ENCODE assay signal across 8 cellular contexts in the genomic region with DNA sequence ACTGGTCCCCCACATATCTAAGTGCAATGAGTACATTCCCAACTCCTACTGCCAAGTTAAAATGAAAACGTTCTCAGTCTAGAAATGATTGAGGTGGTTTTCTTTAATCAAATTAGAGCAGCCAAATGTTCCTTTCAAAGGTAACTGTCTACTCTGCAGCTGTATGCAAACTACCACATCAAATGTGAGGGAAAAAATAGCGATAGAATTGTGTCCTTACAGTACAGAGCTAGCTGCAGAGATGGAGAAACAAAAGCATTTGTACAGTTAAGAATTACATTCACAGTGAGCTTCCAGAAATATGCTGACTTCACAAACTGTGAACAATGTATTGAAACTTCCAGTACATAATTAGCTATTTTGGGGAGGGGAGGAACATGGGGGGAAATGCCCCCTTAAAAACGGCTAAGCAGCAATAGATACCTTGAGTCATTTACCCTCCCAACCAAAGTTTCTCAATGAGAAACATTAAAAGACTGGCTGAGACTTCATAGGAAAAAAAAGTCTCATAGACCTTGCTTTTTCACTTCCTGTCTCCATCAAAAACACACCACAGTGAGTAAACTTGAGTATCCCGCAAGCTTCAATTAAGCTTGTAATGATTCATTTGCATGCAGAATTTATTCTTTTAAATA. TPM values are rescaled to one million over a fixed set of nuclear protein-coding genes. Genes with fewer than 3 reads are reported as not detected.
DNase-seq lines count a peak whose midpoint lies in the region; ATAC-seq and TF ChIP-seq lines count a peak whose summit lies in the region.

No MANE protein-coding gene starts in this region.

- peak overlapping the region in 2 of 8 donors; percentile 52 to 53 for H3K4me3 Mint-ChIP-seq in naive B cell

- no peaks in the 10 kb centered on the region for H3K27me3 Mint-ChIP-seq in naive B cell

- H3K27ac Mint-ChIP-seq in naive B cell: peak overlapping the region in 2 of 6 donors; percentile 14 to 41

- H3K27me3 ChIP-seq in A673 (replicated peaks; ENCODE audit: insufficient read depth, low read depth, low read length, poor library complexity): no peaks in the 10 kb centered on the region
- H3K27me3 ChIP-seq in SU-DHL-6 (ENCODE audit: low read length): no peaks in the 10 kb centered on the region

- H3K9me2 ChIP-seq in SU-DHL-6 (replicated peaks; ENCODE audit: insufficient read depth, low read length): no peaks in the 10 kb centered on the region

- H3K4me2 ChIP-seq in SU-DHL-6 (ENCODE audit: low read depth, low read length, poor library complexity, severe bottlenecking): peak overlapping the region; percentile 74

- H3K79me2 ChIP-seq in SU-DHL-6 (ENCODE audit: insufficient read depth, low read length): peaks cover 90% of the 10 kb centered on the region

- no TSS peak for BruUV-seq in A673 (replicated peaks; lab: Mats Ljungman, UMichigan)

- TF ChIP-seq CTCF in A673 (conservative IDR thresholded peaks at IDR 0.05; ENCODE audit: low read depth, low read length) (no peak), SU-DHL-6 (IDR thresholded peaks at IDR 0.05; ENCODE audit: insufficient read depth, low read length, poor library complexity, severe bottlenecking) (no peak)

- H3K4me3 ChIP-seq in A673 (ENCODE audit: low read depth, low read length, poor library complexity, severe bottlenecking): no peak overlapping the region
- peak overlapping the region; percentile 22 for H3K4me3 ChIP-seq in SU-DHL-6 (ENCODE audit: insufficient read depth, low read length, poor library complexity, severe bottlenecking)

- ATAC-seq in GM19035 (IDR thresholded peaks at IDR 0.05; ENCODE audit: unreplicated experiment) (peak; percentile 51), HG03135 (IDR thresholded peaks at IDR 0.05; ENCODE audit: unreplicated experiment) (peak; percentile 55), naive B cell (ENCODE audit: low read depth in 2 of 2) (peak; percentile 30 to 47)

- POLR2A ChIA-PET in A673 (lab: Charles Lee; ENCODE audit: low non-redundant PET): no interaction called here

- H3K9me3 Mint-ChIP-seq in naive B cell: peaks cover 5 to 18% (median 13%) of the 10 kb centered on the region in 7 donors

- H3K4me1 Mint-ChIP-seq in naive B cell: peaks cover 19 to 48% (median 26%) of the 10 kb centered on the region in 3 donors

- H3K36me3 Mint-ChIP-seq in naive B cell: peaks cover 9 to 12% of the 10 kb centered on the region in 2 donors

- H2AFZ ChIP-seq in SU-DHL-6 (ENCODE audit: low read depth, low read length, severe bottlenecking): no peak overlapping the region

- peaks cover 28% of the 10 kb centered on the region for H3F3A ChIP-seq in SU-DHL-6 (ENCODE audit: insufficient read depth)

- H3K9ac ChIP-seq in SU-DHL-6 (ENCODE audit: low read length): peak overlapping the region; percentile 39

- no peak for DNase-seq in A673 (ENCODE audit: low spot score)
- DNase-seq in naive B cell: no peak
- DNase-seq in NCI-H1092 (lab: John Stamatoyannopoulos, UW): no peak
- no peak for DNase-seq in NCI-H2227 (lab: John Stamatoyannopoulos, UW; ENCODE audit: unreplicated experiment)
- no peak for DNase-seq in A172 (ENCODE audit: low spot score)

- no peaks in the 10 kb centered on the region for H4K20me1 ChIP-seq in SU-DHL-6 (ENCODE audit: low read depth, low read length)

- intact Hi-C loops in A673 (cut with micrococcal nuclease; ENCODE audit: unreplicated experiment): no loop called here

- H3K4me1 ChIP-seq in A673 (ENCODE audit: insufficient read depth, low read length, poor library complexity, severe bottlenecking): peaks cover 18% of the 10 kb centered on the region

- CTCF ChIA-PET in A673 (lab: Charles Lee): interaction anchor here (1.0 kb wide), 1 partner anchor 19 kb away, joined by 3 read pairs; no protein-coding TSS in a partner anchor

- H3K9me3 ChIP-seq in A673 (ENCODE audit: low read depth, low read length, poor library complexity, severe bottlenecking): peaks cover 12% of the 10 kb centered on the region
- peaks cover 5% of the 10 kb centered on the region; the same call in 1 of the 2 replicates for H3K9me3 ChIP-seq in SU-DHL-6 (ENCODE audit: insufficient read depth, low read length)

- H3K27ac ChIP-seq in A673 (ENCODE audit: low read depth, low read length, poor library complexity, severe bottlenecking) (peak overlapping the region; percentile 9), SU-DHL-6 (ENCODE audit: low read depth, low read length) (peak overlapping the region; percentile 93)

- no peaks in the 10 kb centered on the region for H3K36me3 ChIP-seq in A673 (ENCODE audit: insufficient read depth, low read length, poor library complexity, severe bottlenecking)
- H3K36me3 ChIP-seq in SU-DHL-6 (ENCODE audit: low read length): peaks cover 13% of the 10 kb centered on the region; the same call in 1 of the 2 replicates

RNA-seq across cellular contexts. Expression of a gene that starts 22.9 kb away (rescaled TPM):
- total RNA-seq in A673 (2021): 10.0 and 10.5 TPM in 2 replicates
- 10 to 100 TPM in 3 of 6 donors, 1 to 10 TPM in 3; 3.3 to 15.7 (median 9.6) TPM for polyA plus RNA-seq in naive B cell (ENCODE audit: low read depth in 6 of 6)
- 136 and 140 TPM in 2 replicates for total RNA-seq in A172 (2014; rRNA removed; shearing (Covaris generic))

Comparison
In these comparisons a context has a peak if more than half of its experiments do, and no peak if none do; other contexts are left out.
1. RNA of a gene that starts 22.9 kb away (total RNA-seq): 136 to 140 TPM in A172; 10.0 to 10.5 TPM in A673; every median in the first group is over 10 times any median in the second.
2. Peak in every context shown above with its lines, with median percentiles within 50 percentile points of each other: ATAC-seq.